ENCODE assay signal across 14 cellular contexts in genomic region chr4:95153182-95153581, GRCh38.
DNase-seq lines count a peak whose midpoint lies in the region; ATAC-seq and TF ChIP-seq lines count a peak whose summit lies in the region.
"Had no signal": no experiment of that assay in that cellular context is flagged by ENCODE, and none has a peak within 500 bp of the region (broad histone marks: within the 10 kb centered on the region; RNA-seq: fewer than 3 reads in every experiment).

No MANE protein-coding gene starts in this region.

- H3K36me3 ChIP-seq in left lung = no peaks in the 10 kb centered on the region
- no peaks in the 10 kb centered on the region for H3K36me3 ChIP-seq in upper lobe of right lung

- no peaks in the 10 kb centered on the region for H3K27me3 ChIP-seq in left lung
- H3K27me3 ChIP-seq in upper lobe of right lung = no peaks in the 10 kb centered on the region

- no peak for TF ChIP-seq CTCF in left lung (IDR thresholded peaks at IDR 0.05)
- no peak for TF ChIP-seq CTCF in upper lobe of right lung (IDR thresholded peaks at IDR 0.05)

- DNase-seq in ELF-1 (ENCODE audit: low read depth, low spot score) (peak; percentile 22), amniotic epithelial cell (ENCODE audit: low read depth) (peak; percentile 72), left lung (no peak), upper lobe of right lung (no peak), GM19238 (ENCODE audit: insufficient read length, low spot score) (no peak), A172 (ENCODE audit: low spot score) (no peak)
- no peak for DNase-seq in activated CD4-positive, CD25-positive, alpha-beta regulatory T cell (lab: John Stamatoyannopoulos, UW)
- DNase-seq: C1 segment of cervical spinal cord; Calu3; CD4-positive, alpha-beta T cell; DMS 273 treated with DMSO at 0.1 percent for 48 hours; GDM1 had no signal

- intact Hi-C loops in left lung (cut with DNase I) = no loop called here
- intact Hi-C loops in upper lobe of right lung (cut with DNase I) = no loop called here

- no peaks in the 10 kb centered on the region for H3K4me1 ChIP-seq in left lung
- no peaks in the 10 kb centered on the region for H3K4me1 ChIP-seq in upper lobe of right lung

- peak; percentile 83 for ATAC-seq in left lung
- ATAC-seq in upper lobe of right lung = peak; percentile 86
- ATAC-seq: HCT116 had no signal

- H3K27ac ChIP-seq in left lung (no peak overlapping the region), upper lobe of right lung (no peak overlapping the region)
- H3K27ac ChIP-seq: HL-60 had no signal

- H3K9me3 ChIP-seq in left lung = no peaks in the 10 kb centered on the region
- H3K9me3 ChIP-seq in upper lobe of right lung = no peaks in the 10 kb centered on the region

- H3K4me3 ChIP-seq in left lung (no peak overlapping the region), upper lobe of right lung (no peak overlapping the region)

Comparison
In these comparisons a context has a peak if more than half of its experiments do, and no peak if none do; other contexts are left out.
1. DNase-seq: peak in ELF-1 (single experiment) and amniotic epithelial cell (single experiment); none in left lung (0 of 2), upper lobe of right lung (single experiment), activated CD4-positive, CD25-positive, alpha-beta regulatory T cell (0 of 4), GM19238 (single experiment) and A172 (single experiment).